Comparison of ENCODE assay signal across 8 cellular contexts in genomic region chr1:59296358-59297256, GRCh38. TPM values are rescaled to one million over a fixed set of nuclear protein-coding genes. Genes with fewer than 3 reads are reported as not detected.
DNase-seq lines count a peak whose midpoint lies in the region; ATAC-seq, FAIRE-seq and TF ChIP-seq lines count a peak whose summit lies in the region.

TSS of gene FGGY (plus strand) at chr1:59297094. CDS start at chr1:59321550, 24,456 bp downstream.

- ATAC-seq in GM18873 (IDR thresholded peaks at IDR 0.05; ENCODE audit: low FRiP score, unreplicated experiment), result peak; percentile 93
- peak; percentile 94 for ATAC-seq in HG03135 (IDR thresholded peaks at IDR 0.05; ENCODE audit: unreplicated experiment)

- TF ChIP-seq CTCF in AG04449 (IDR thresholded peaks at IDR 0.05; ENCODE audit: insufficient read depth, low read length, missing control alignments), result no peak
- no peak for TF ChIP-seq CTCF in WERI-Rb-1 (IDR thresholded peaks at IDR 0.05; ENCODE audit: low read depth, low read length)
- no peak for TF ChIP-seq CTCF in mammary epithelial cell (conservative IDR thresholded peaks at IDR 0.05 in 1 of 2, IDR thresholded peaks at IDR 0.05 in 1 of 2; ENCODE audit: extremely low read depth in 1 of 2, insufficient read depth in 1 of 2, low read depth in 1 of 2, low read length in 2 of 2)

- peak within 1 kb of the TSS; percentile 79 for H3K4me3 ChIP-seq in AG04449 (ENCODE audit: low read depth, low read length)
- peak within 1 kb of the TSS; percentile 75 for H3K4me3 ChIP-seq in WERI-Rb-1 (ENCODE audit: low read depth, low read length)
- H3K4me3 ChIP-seq in mammary epithelial cell (replicated peaks in 1 of 3; ENCODE audit: insufficient read depth in 1 of 3, low read depth in 2 of 3, low read length in 3 of 3), result peak within 1 kb of the TSS; percentile 28 to 62 (median 58)
- peak within 1 kb of the TSS; percentile 40 to 75 for H3K4me3 ChIP-seq in small intestine (ENCODE audit: low read depth in 1 of 2, low read length in 2 of 2)

- H3K27me3 ChIP-seq in WERI-Rb-1 (ENCODE audit: insufficient read depth, low read depth, severe bottlenecking) (no peaks in the 10 kb centered on the region), mammary epithelial cell (ENCODE audit: insufficient read depth, low read length) (no peaks in the 10 kb centered on the region), small intestine (ENCODE audit: control insufficient read depth in 2 of 2, insufficient read depth in 2 of 2, low read length in 2 of 2) (no peaks in the 10 kb centered on the region)

- dilution Hi-C loops in mammary epithelial cell (cut with HindIII; ENCODE audit: low sequenced_read_pairs), result no loop called here

- CTCF ChIA-PET in AG04449 (lab: Yijun Ruan, JAX) (interaction anchor here (1.3 to 1.4 kb wide), 2 partner anchors 11 to 38 kb away, joined by 3 read pairs; no protein-coding TSS in a partner anchor), mammary epithelial cell (lab: Charles Lee; ENCODE audit: low non-redundant PET) (interaction anchor here (0.6 kb wide), 1 partner anchor 726 kb away, joined by 7 read pairs; no protein-coding TSS in a partner anchor)

- H3K36me3 ChIP-seq in WERI-Rb-1 (no peaks in the 10 kb centered on the region), mammary epithelial cell (ENCODE audit: insufficient read depth, low read length) (no peaks in the 10 kb centered on the region), small intestine (ENCODE audit: control insufficient read depth in 2 of 2, insufficient read depth in 2 of 2, low read length in 2 of 2) (no peaks in the 10 kb centered on the region)

- in situ Hi-C loops in mammary epithelial cell (cut with MboI; ENCODE audit: low sequenced_read_pairs in 2 of 2), result loop anchor here in 1 of 2 donors (5.0 kb wide), 1 partner anchor 509 kb away; no protein-coding TSS in a partner anchor

- peaks cover 3% of the 10 kb centered on the region for H3K9me3 ChIP-seq in WERI-Rb-1 (ENCODE audit: severe bottlenecking)
- H3K9me3 ChIP-seq in mammary epithelial cell (replicated peaks; ENCODE audit: insufficient read depth, low read length), result no peaks in the 10 kb centered on the region
- no peaks in the 10 kb centered on the region for H3K9me3 ChIP-seq in small intestine (ENCODE audit: control insufficient read depth, low read depth)

- H3K79me2 ChIP-seq in mammary epithelial cell (ENCODE audit: insufficient read depth, low read length), result no peaks in the 10 kb centered on the region

- H2AFZ ChIP-seq in mammary epithelial cell (ENCODE audit: low read depth, low read length), result peak within 1 kb of the TSS; percentile 81

- BruUV-seq in mammary epithelial cell (replicated peaks; lab: Mats Ljungman, UMichigan), result no TSS peak

- 1% methylated on average over 31 of the region's 78 CpGs for WGBS in mammary epithelial cell (ENCODE audit: low coverage, missing lambda C conversion rate)
- WGBS in small intestine, 3 donors, result 0 to 1% (median 0%) methylated on average over 63 to 78 of the region's 78 CpGs

- intact Hi-C loops in mammary epithelial cell (cut with micrococcal nuclease), result loop anchor here (1.0 to 10.0 kb wide), 6 partner anchors 208 to 512 kb away; partner anchors contain the start of gene JUN

- H3K27ac ChIP-seq in WERI-Rb-1 (peak within 1 kb of the TSS; percentile 93), mammary epithelial cell (ENCODE audit: insufficient read depth, low read depth, low read length) (peak within 1 kb of the TSS; percentile 82), small intestine (ENCODE audit: low read depth in 1 of 2, low read length in 1 of 2) (peak within 1 kb of the TSS; percentile 96 to 99)

- H3K9ac ChIP-seq in mammary epithelial cell (ENCODE audit: insufficient read depth, low read length), result peak within 1 kb of the TSS; percentile 90

- DNase-seq in AG04449 (ENCODE audit: low read depth, low spot score), result peak; percentile 96
- DNase-seq in NCI-H2227 (lab: John Stamatoyannopoulos, UW; ENCODE audit: unreplicated experiment), result peak; percentile 98
- peak; percentile 97 for DNase-seq in WERI-Rb-1
- DNase-seq in mammary epithelial cell, result peak; percentile 98
- DNase-seq in iPS-NIHi11 (ENCODE audit: low spot score), result peak; percentile 99
- peak; percentile 97 for DNase-seq in small intestine

- no peaks in the 10 kb centered on the region for H4K20me1 ChIP-seq in mammary epithelial cell (ENCODE audit: insufficient read depth, low read length)

- no peak for FAIRE-seq in small intestine (lab: Jason Lieb, UNC)

- peak within 1 kb of the TSS; percentile 81 for H3K4me2 ChIP-seq in mammary epithelial cell (ENCODE audit: insufficient read depth, low read depth, low read length)

- H3K4me1 ChIP-seq in mammary epithelial cell (ENCODE audit: insufficient read depth, low read length) (peaks cover 14% of the 10 kb centered on the region), small intestine (ENCODE audit: control insufficient read depth in 2 of 2, insufficient read depth in 1 of 2, low read depth in 1 of 2, low read length in 1 of 2) (peaks cover 2 to 6% of the 10 kb centered on the region in 2 donors)

- POLR2A ChIA-PET in AG04449 (lab: Yijun Ruan, JAX), result interaction anchor here (0.6 to 1.4 kb wide), 9 partner anchors 97 to 513 kb away, joined by 3 to 5 read pairs (median 3); partner anchors contain the start of gene JUN

RNA-seq across cellular contexts. Expression of gene FGGY, which starts in this region (rescaled TPM):
- total RNA-seq in mammary epithelial cell, result 10 to 100 TPM; 10.3 to 14.7 TPM
- polyA plus RNA-seq in mammary epithelial cell, result 8.0 TPM
- 22.5 TPM for polyA minus RNA-seq in mammary epithelial cell
- polyA plus RNA-seq in small intestine, result 10 to 100 TPM; 12.3 to 16.5 (median 13.6) TPM

Comparison
In these comparisons a context has a peak if more than half of its experiments do, and no peak if none do; other contexts are left out.
1. Peak in every context shown above with its lines: DNase-seq, ATAC-seq, H3K4me3 ChIP-seq and H3K27ac ChIP-seq.